ENCODE assay signal across 17 cellular contexts in the genomic region with DNA sequence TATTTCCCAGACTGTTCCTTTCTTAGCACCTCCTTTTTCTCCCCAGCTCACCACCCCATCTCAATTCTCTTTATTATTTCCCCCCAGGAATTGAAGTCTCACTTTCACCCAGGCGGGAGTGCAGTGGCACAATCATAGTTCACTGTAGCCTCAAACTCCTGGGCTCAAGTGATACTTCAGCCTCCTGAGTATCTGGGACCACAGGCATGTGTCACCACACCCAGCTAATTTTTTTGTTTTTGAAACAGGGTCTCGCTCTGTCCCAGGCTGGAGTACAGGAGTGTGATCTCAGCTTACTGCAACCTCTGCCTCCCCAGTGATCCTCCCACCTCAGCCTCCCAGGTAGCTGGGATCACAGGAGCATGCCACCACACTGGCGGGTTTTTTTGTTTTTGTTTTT. TPM values are rescaled to one million over a fixed set of nuclear protein-coding genes. Genes with fewer than 3 reads are reported as not detected.
"Had no signal": no experiment of that assay in that cellular context is flagged by ENCODE, and none has a peak within 500 bp of the region (broad histone marks: within the 10 kb centered on the region; RNA-seq: fewer than 3 reads in every experiment).

No MANE protein-coding gene starts in this region.

- H3K4me1 Mint-ChIP-seq: stimulated activated memory B cell treated with anti-CD40 and anti-IgM and Interleukin-4, amounts not matched to agents 10 μg/mL and 1 μg/mL and 100 μg/mL, for 72 hours had no signal

- H3K27ac ChIP-seq: gastrocnemius medialis, heart right ventricle, left ventricle myocardium inferior, parathyroid adenoma, transverse colon had no signal

- H3K79me2 ChIP-seq: parathyroid adenoma had no signal

- H3K27ac Mint-ChIP-seq: memory B cell; stimulated activated memory B cell treated with anti-CD40 and anti-IgM and Interleukin-4, amounts not matched to agents 10 μg/mL and 1 μg/mL and 100 μg/mL, for 72 hours had no signal

- DNase-seq: activated CD4-positive, CD25-positive, alpha-beta regulatory T cell treated with anti-CD3 and anti-CD28 coated beads, Interleukin-2, amount 50 U/mL, for 72 hours; activated gamma-delta T cell treated with Interleukin-2 at 50 U/mL for 16 hours; activated naive CD8-positive, alpha-beta T cell treated with anti-CD3 and anti-CD28 coated beads, Interleukin-2, amount 10 ng/mL, durations not matched to agents 7 days and 5 days; activated T-cell treated with anti-CD3 and anti-CD28 coated beads, Interleukin-2, amount 50 U/mL, for 48 hours; dermis blood vessel endothelial cell; gastrocnemius medialis; heart right ventricle; left ventricle myocardium inferior; mucosa of descending colon; naive thymus-derived CD4-positive, alpha-beta T cell; retina; stimulated activated CD4-positive, alpha-beta T cell treated with anti-CD3 and anti-CD28 coated beads, Interleukin-2, amount 100 ng/mL, for 48 hours; transverse colon had no signal

- H3K36me3 ChIP-seq: gastrocnemius medialis, left ventricle myocardium inferior had no signal

- H3K27me3 ChIP-seq: gastrocnemius medialis, heart right ventricle, transverse colon had no signal

- H3K4me3 ChIP-seq: gastrocnemius medialis, heart right ventricle, left ventricle myocardium inferior, mucosa of descending colon, transverse colon had no signal

- H2AFZ ChIP-seq: parathyroid adenoma had no signal

- H3K4me3 Mint-ChIP-seq: activated naive CD8-positive, alpha-beta T cell treated with anti-CD3 and anti-CD28 coated beads, Interleukin-2, amount 10 ng/mL, durations not matched to agents 7 days and 5 days; memory B cell; naive thymus-derived CD4-positive, alpha-beta T cell; stimulated activated memory B cell treated with anti-CD40 and anti-IgM and Interleukin-4, amounts not matched to agents 10 μg/mL and 1 μg/mL and 100 μg/mL, for 72 hours had no signal

- H3K9ac ChIP-seq: parathyroid adenoma had no signal

- ATAC-seq: gastrocnemius medialis; heart right ventricle; mucosa of descending colon; naive thymus-derived CD4-positive, alpha-beta T cell; stimulated activated memory B cell treated with anti-CD40 and anti-IgM and Interleukin-4, amounts not matched to agents 10 μg/mL and 1 μg/mL and 100 μg/mL, for 72 hours had no signal

- H3K9me3 Mint-ChIP-seq: activated naive CD8-positive, alpha-beta T cell treated with anti-CD3 and anti-CD28 coated beads, Interleukin-2, amount 10 ng/mL, durations not matched to agents 7 days and 5 days; memory B cell; naive thymus-derived CD4-positive, alpha-beta T cell; stimulated activated memory B cell treated with anti-CD40 and anti-IgM and Interleukin-4, amounts not matched to agents 10 μg/mL and 1 μg/mL and 100 μg/mL, for 72 hours had no signal

- H3K9me3 ChIP-seq: gastrocnemius medialis, heart right ventricle, left ventricle myocardium inferior, mucosa of descending colon, transverse colon had no signal

- H3K4me1 ChIP-seq: parathyroid adenoma had no signal

- H3K27me3 Mint-ChIP-seq: activated naive CD8-positive, alpha-beta T cell treated with anti-CD3 and anti-CD28 coated beads, Interleukin-2, amount 10 ng/mL, durations not matched to agents 7 days and 5 days; memory B cell; naive thymus-derived CD4-positive, alpha-beta T cell; stimulated activated memory B cell treated with anti-CD40 and anti-IgM and Interleukin-4, amounts not matched to agents 10 μg/mL and 1 μg/mL and 100 μg/mL, for 72 hours had no signal

RNA-seq across cellular contexts. Expression of a gene that starts 41.6 kb away (rescaled TPM):
- total RNA-seq: activated naive CD8-positive, alpha-beta T cell treated with anti-CD3 and anti-CD28 coated beads, Interleukin-2, amount 10 ng/mL, durations not matched to agents 7 days and 5 days; dermis blood vessel endothelial cell; epithelial cell of proximal tubule; gastrocnemius medialis; heart right ventricle; left ventricle myocardium inferior; naive thymus-derived CD4-positive, alpha-beta T cell had no signal
- polyA plus RNA-seq: naive thymus-derived CD4-positive, alpha-beta T cell had no signal

RNA-seq across cellular contexts. Expression of a gene that starts 52.7 kb away (rescaled TPM):
- total RNA-seq: activated naive CD8-positive, alpha-beta T cell treated with anti-CD3 and anti-CD28 coated beads, Interleukin-2, amount 10 ng/mL, durations not matched to agents 7 days and 5 days; epithelial cell of proximal tubule; gastrocnemius medialis; mucosa of descending colon; naive thymus-derived CD4-positive, alpha-beta T cell; transverse colon had no signal
- polyA plus RNA-seq: naive thymus-derived CD4-positive, alpha-beta T cell had no signal
